In genomic region chr20:41028359-41029149, GRCh38 we compare ENCODE assay signal across 8 cellular contexts. TPM values are rescaled to one million over a fixed set of nuclear protein-coding genes. Genes with fewer than 3 reads are reported as not detected.
A peak's percentile ranks its signal among the peaks of the same experiment; 100 is the strongest.
DNase-seq lines count a peak whose midpoint lies in the region; ATAC-seq and TF ChIP-seq lines count a peak whose summit lies in the region.

Gene TOP1 (plus strand): TSS chr20:41028822. CDS start chr20:41029068, 246 bp downstream.

- no peaks in the 10 kb centered on the region for H3K27me3 Mint-ChIP-seq in CD8-positive, alpha-beta T cell (ENCODE audit: low read depth)

- no peaks in the 10 kb centered on the region for H3K9me3 ChIP-seq in CD8-positive, alpha-beta T cell (ENCODE audit: low read length)
- H3K9me3 ChIP-seq in lung (ENCODE audit: control insufficient read depth in 2 of 2, insufficient read depth in 1 of 2, low read length in 1 of 2), result no peaks in the 10 kb centered on the region

- peak within 1 kb of the TSS; percentile 99 for H3K27ac Mint-ChIP-seq in CD8-positive, alpha-beta T cell

- H3K27me3 ChIP-seq in CD8-positive, alpha-beta T cell (ENCODE audit: insufficient read depth, low read length), result no peaks in the 10 kb centered on the region
- H3K27me3 ChIP-seq in lung (ENCODE audit: control insufficient read depth, insufficient read depth), result no peaks in the 10 kb centered on the region

- TF ChIP-seq CTCF in CD8-positive, alpha-beta T cell (IDR thresholded peaks at IDR 0.05), result no peak
- no peak for TF ChIP-seq CTCF in lung (IDR thresholded peaks at IDR 0.05; ENCODE audit: control extremely low read depth, extremely low read depth)

- no peaks in the 10 kb centered on the region for H3K36me3 ChIP-seq in CD8-positive, alpha-beta T cell (ENCODE audit: insufficient read depth, low read length)
- no peaks in the 10 kb centered on the region for H3K36me3 ChIP-seq in lung (ENCODE audit: control insufficient read depth in 2 of 2, insufficient read depth in 2 of 2, low read length in 2 of 2)

- peak within 1 kb of the TSS; percentile 92 for H3K4me3 Mint-ChIP-seq in CD8-positive, alpha-beta T cell

- peaks cover 46% of the 10 kb centered on the region for H3K4me1 Mint-ChIP-seq in CD8-positive, alpha-beta T cell (ENCODE audit: low read depth)

- H3K4me1 ChIP-seq in CD8-positive, alpha-beta T cell (ENCODE audit: insufficient read depth, low read length), result peaks cover 45% of the 10 kb centered on the region
- peaks cover 2 to 27% of the 10 kb centered on the region in 2 donors for H3K4me1 ChIP-seq in lung (ENCODE audit: control insufficient read depth in 2 of 2, insufficient read depth in 2 of 2, low read length in 2 of 2)

- peak within 1 kb of the TSS; percentile 76 for H3K4me3 ChIP-seq in CD8-positive, alpha-beta T cell (ENCODE audit: low read depth, low read length)
- peak within 1 kb of the TSS; percentile 87 for H3K4me3 ChIP-seq in lung

- peak within 1 kb of the TSS; percentile 94 for H3K27ac ChIP-seq in CD8-positive, alpha-beta T cell (ENCODE audit: low read depth, low read length)
- H3K27ac ChIP-seq in lung (ENCODE audit: low read depth in 1 of 2, low read length in 1 of 2), result peak within 1 kb of the TSS; percentile 82 to 98

- H3K36me3 Mint-ChIP-seq in CD8-positive, alpha-beta T cell, result peaks cover 23% of the 10 kb centered on the region

- 0 to 1% methylated on average over 77 to 85 of the region's 85 CpGs for WGBS in lung, 2 donors

- POLR2A ChIA-PET in CD8-positive, alpha-beta T cell (lab: Charles Lee), result interaction anchor here (0.7 to 2.9 kb wide), 3 partner anchors 17 to 37 kb away, joined by 3 to 12 read pairs (median 3); no protein-coding TSS in a partner anchor

- ATAC-seq in CD8-positive, alpha-beta T cell, result peak; percentile 97
- ATAC-seq in GM19467 (IDR thresholded peaks at IDR 0.05; ENCODE audit: unreplicated experiment) (peak; percentile 91), lung (ENCODE audit: insufficient read depth, low FRiP score) (peak; percentile 98)

- intact Hi-C loops in CD8-positive, alpha-beta T cell (cut with DNase I, micrococcal nuclease), result loop anchor here (1.0 to 5.0 kb wide), 11 partner anchors 19 to 664 kb away; partner anchors contain the start of genes PLCG1 (in 2 of the 2), ZHX3 (in 2 of the 2) and CHD6 (in 1 of the 2)

- DNase-seq in CD8-positive, alpha-beta T cell, result peak; percentile 99 to 100 (median 100)
- DNase-seq in HS-27A (ENCODE audit: low read depth) (peak; percentile 99), NK-92 (lab: John Stamatoyannopoulos, UW; ENCODE audit: unreplicated experiment) (peak; percentile 98), lung (ENCODE audit: low spot score) (peak; percentile 100)
- DNase-seq in activated CD8-positive, alpha-beta memory T cell treated with anti-CD3 and anti-CD28 coated beads for 1 hour (ENCODE audit: extremely low read depth in 1 of 2, low read depth in 1 of 2), result peak; percentile 100
- DNase-seq in effector CD4-positive, alpha-beta T cell, result peak; percentile 100
- peak; percentile 99 to 100 (median 100) for DNase-seq in stimulated activated CD4-positive, alpha-beta T cell treated with anti-CD3 and anti-CD28 coated beads, TNF-alpha, amount 100 ng/mL, for 4 hours (ENCODE audit: low read depth in 3 of 3)

- H3K9me3 Mint-ChIP-seq in CD8-positive, alpha-beta T cell, result no peaks in the 10 kb centered on the region

- CTCF ChIA-PET in CD8-positive, alpha-beta T cell (lab: Charles Lee), result interaction anchor here (1.0 to 1.6 kb wide), 2 partner anchors 38 to 41 kb away, joined by 4 to 6 read pairs; no protein-coding TSS in a partner anchor

RNA-seq across cellular contexts. Expression of gene TOP1, which starts in this region (rescaled TPM):
- total RNA-seq in CD8-positive, alpha-beta T cell, result 10 to 100 TPM; 58.5 to 61.1 TPM
- 10 to 100 TPM; 52.7 to 62.7 TPM for total RNA-seq in lung
- 10 to 100 TPM; 39.7 to 50.6 TPM for polyA plus RNA-seq in lung

Comparison
In these comparisons a context has a peak if more than half of its experiments do, and no peak if none do; other contexts are left out.
1. Peak in every context shown above with its lines: DNase-seq, ATAC-seq, H3K4me3 ChIP-seq and H3K27ac ChIP-seq.